ENCODE assay signal across 25 cellular contexts in the genomic region with DNA sequence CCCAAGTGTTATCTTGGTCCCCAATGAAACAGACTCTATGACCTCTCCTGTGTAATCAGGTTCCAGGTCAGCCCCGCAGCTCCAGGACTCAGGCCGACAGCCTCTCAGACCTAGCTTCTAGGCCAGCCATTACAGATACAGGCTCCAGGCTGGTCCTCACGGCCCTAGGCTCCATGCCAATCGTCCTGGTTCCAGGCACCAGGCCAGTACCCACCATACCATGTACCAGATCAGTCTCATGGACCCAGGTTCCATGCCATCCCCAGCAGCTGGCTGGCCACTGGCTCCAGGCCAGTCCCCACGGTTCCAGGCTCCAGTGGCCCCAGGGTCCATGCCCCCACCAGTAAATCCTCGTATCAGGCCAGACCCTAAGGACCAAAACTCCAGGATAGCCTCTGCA.
A peak's percentile ranks its signal among the peaks of the same experiment; 100 is the strongest.
DNase-seq lines count a peak whose midpoint lies in the region; ATAC-seq, FAIRE-seq and TF ChIP-seq lines count a peak whose summit lies in the region.
"Had no signal": no experiment of that assay in that cellular context is flagged by ENCODE, and none has a peak within 500 bp of the region (broad histone marks: within the 10 kb centered on the region; RNA-seq: fewer than 3 reads in every experiment).

No MANE protein-coding gene starts in this region.

- no peak for FAIRE-seq in kidney (lab: Jason Lieb, UNC)
- FAIRE-seq: A204.1, G401.6, GM12891, GM19239, HepG2 had no signal

- H3K4ac ChIP-seq in trophoblast cell (ENCODE audit: low read depth, low read length), result no peak overlapping the region

- H4K8ac ChIP-seq in trophoblast cell (ENCODE audit: low read depth, low read length), result no peak overlapping the region

- no peaks in the 10 kb centered on the region for H3K27me3 ChIP-seq in trophoblast cell (ENCODE audit: insufficient read depth, low read length)
- H3K27me3 ChIP-seq: BE2C had no signal

- no peaks in the 10 kb centered on the region for H3K4me1 Mint-ChIP-seq in stimulated activated memory B cell treated with anti-CD40 and anti-IgM and Interleukin-4, amounts not matched to agents 10 μg/mL and 1 μg/mL and 100 μg/mL, for 72 hours
- H3K4me1 Mint-ChIP-seq in progenitor cell of endocrine pancreas (ENCODE audit: low read depth), result no peaks in the 10 kb centered on the region
- H3K4me1 Mint-ChIP-seq: CD4-positive, CD25-positive, alpha-beta regulatory T cell; CD8-positive, alpha-beta memory T cell; IgD-negative memory B cell had no signal

- no peaks in the 10 kb centered on the region for H3K27me3 Mint-ChIP-seq in stimulated activated memory B cell treated with anti-CD40 and anti-IgM and Interleukin-4, amounts not matched to agents 10 μg/mL and 1 μg/mL and 100 μg/mL, for 72 hours
- no peaks in the 10 kb centered on the region for H3K27me3 Mint-ChIP-seq in progenitor cell of endocrine pancreas
- H3K27me3 Mint-ChIP-seq: CD4-positive, CD25-positive, alpha-beta regulatory T cell; IgD-negative memory B cell had no signal

- no peaks in the 10 kb centered on the region for H3K36me3 ChIP-seq in kidney (ENCODE audit: control insufficient read depth in 1 of 2, insufficient read depth in 2 of 2, low read length in 2 of 2)
- no peaks in the 10 kb centered on the region for H3K36me3 ChIP-seq in trophoblast cell (ENCODE audit: control insufficient read depth in 1 of 2, insufficient read depth in 2 of 2, low read length in 2 of 2)
- H3K36me3 ChIP-seq: BE2C had no signal

- H3K9me3 ChIP-seq in kidney (ENCODE audit: control insufficient read depth in 1 of 2, low read length in 2 of 2) (no peaks in the 10 kb centered on the region), trophoblast cell (ENCODE audit: insufficient read depth, low read depth, low read length) (no peaks in the 10 kb centered on the region)
- H3K9me3 ChIP-seq: BE2C had no signal

- H3K4me1 ChIP-seq in kidney (ENCODE audit: control insufficient read depth in 1 of 2, insufficient read depth in 1 of 2, low read depth in 1 of 2, low read length in 2 of 2) (no peaks in the 10 kb centered on the region), trophoblast cell (ENCODE audit: control insufficient read depth in 1 of 2, insufficient read depth in 2 of 2, low read length in 2 of 2) (no peaks in the 10 kb centered on the region)
- H3K4me1 ChIP-seq: BE2C had no signal

- H3K79me2 ChIP-seq in trophoblast cell (ENCODE audit: control insufficient read depth, insufficient read depth, low read length, poor library complexity), result no peaks in the 10 kb centered on the region

- H3K79me1 ChIP-seq in trophoblast cell (ENCODE audit: low read length), result no peaks in the 10 kb centered on the region

- H3K27ac Mint-ChIP-seq in stimulated activated memory B cell treated with anti-CD40 and anti-IgM and Interleukin-4, amounts not matched to agents 10 μg/mL and 1 μg/mL and 100 μg/mL, for 72 hours, result no peak overlapping the region
- no peak overlapping the region for H3K27ac Mint-ChIP-seq in progenitor cell of endocrine pancreas
- H3K27ac Mint-ChIP-seq: CD4-positive, CD25-positive, alpha-beta regulatory T cell; CD8-positive, alpha-beta memory T cell; IgD-negative memory B cell had no signal

- no peak overlapping the region for H3K4me3 Mint-ChIP-seq in stimulated activated memory B cell treated with anti-CD40 and anti-IgM and Interleukin-4, amounts not matched to agents 10 μg/mL and 1 μg/mL and 100 μg/mL, for 72 hours
- no peak overlapping the region for H3K4me3 Mint-ChIP-seq in progenitor cell of endocrine pancreas (ENCODE audit: low read depth)
- H3K4me3 Mint-ChIP-seq: CD4-positive, CD25-positive, alpha-beta regulatory T cell; IgD-negative memory B cell had no signal

- H4K12ac ChIP-seq in trophoblast cell (ENCODE audit: low read depth, low read length), result no peak overlapping the region

- H3K4me2 ChIP-seq in trophoblast cell (ENCODE audit: low read length), result no peak overlapping the region

- H3K36me3 Mint-ChIP-seq in stimulated activated memory B cell treated with anti-CD40 and anti-IgM and Interleukin-4, amounts not matched to agents 10 μg/mL and 1 μg/mL and 100 μg/mL, for 72 hours, result no peaks in the 10 kb centered on the region
- no peaks in the 10 kb centered on the region for H3K36me3 Mint-ChIP-seq in progenitor cell of endocrine pancreas (ENCODE audit: insufficient read depth)
- H3K36me3 Mint-ChIP-seq: CD4-positive, CD25-positive, alpha-beta regulatory T cell; CD8-positive, alpha-beta memory T cell; IgD-negative memory B cell had no signal

- DNase-seq in kidney (peak; percentile 41), trophoblast cell (no peak), NCI-H2107 treated with DMSO at 0.1 percent for 48 hours (lab: John Stamatoyannopoulos, UW; ENCODE audit: unreplicated experiment) (no peak), progenitor cell of endocrine pancreas (ENCODE audit: low spot score, unreplicated experiment) (no peak)
- DNase-seq: ACHN; BE2C; C1 segment of cervical spinal cord; CD4-positive, CD25-positive, alpha-beta regulatory T cell; CD8-positive, alpha-beta memory T cell; COR-L47; DMS 273 treated with DMSO at 0.1 percent for 48 hours; DMS53; DND-41; GOT3; H7 had no signal

- H3K9ac ChIP-seq in kidney (ENCODE audit: low read length in 2 of 2) (no peak overlapping the region), trophoblast cell (ENCODE audit: low read length) (no peak overlapping the region)

- ATAC-seq in stimulated activated memory B cell treated with anti-CD40 and anti-IgM and Interleukin-4, amounts not matched to agents 10 μg/mL and 1 μg/mL and 100 μg/mL, for 72 hours, result peak; percentile 20
- ATAC-seq in GM19463 (IDR thresholded peaks at IDR 0.05; ENCODE audit: unreplicated experiment), result no peak
- ATAC-seq in HG03139 (IDR thresholded peaks at IDR 0.05; ENCODE audit: unreplicated experiment), result no peak
- ATAC-seq: HCT116, HepG2 had no signal

- H3K4me3 ChIP-seq in kidney (ENCODE audit: low read length in 2 of 2) (no peak overlapping the region), trophoblast cell (ENCODE audit: low read depth, low read length) (peak overlapping the region; percentile 30)

- no peak overlapping the region for H2AK5ac ChIP-seq in trophoblast cell (ENCODE audit: low read length)

- H3K23ac ChIP-seq in trophoblast cell (ENCODE audit: low read length), result no peak overlapping the region

- H3K14ac ChIP-seq in trophoblast cell (ENCODE audit: low read length), result no peak overlapping the region

- no peak overlapping the region for H3K18ac ChIP-seq in trophoblast cell (ENCODE audit: low read length)

- H3K27ac ChIP-seq in kidney (ENCODE audit: low read depth in 2 of 2, low read length in 2 of 2), result no peak overlapping the region
- no peak overlapping the region for H3K27ac ChIP-seq in trophoblast cell (ENCODE audit: low read depth, low read length)

- no peak overlapping the region for H4K91ac ChIP-seq in trophoblast cell (ENCODE audit: low read depth, low read length)

- peaks cover 3% of the 10 kb centered on the region for H3K9me3 Mint-ChIP-seq in stimulated activated memory B cell treated with anti-CD40 and anti-IgM and Interleukin-4, amounts not matched to agents 10 μg/mL and 1 μg/mL and 100 μg/mL, for 72 hours
- no peaks in the 10 kb centered on the region for H3K9me3 Mint-ChIP-seq in progenitor cell of endocrine pancreas (ENCODE audit: low read depth)

- intact Hi-C loops in kidney (cut with DNase I), result no loop called here

- no peak overlapping the region for H2BK5ac ChIP-seq in trophoblast cell (ENCODE audit: low read depth, low read length, poor library complexity)

- H2BK12ac ChIP-seq in trophoblast cell (ENCODE audit: low read length), result no peak overlapping the region

- TF ChIP-seq CTCF in kidney (IDR thresholded peaks at IDR 0.05; ENCODE audit: borderline replicate concordance, extremely low read depth, insufficient read depth) (no peak), progenitor cell of endocrine pancreas (IDR thresholded peaks at IDR 0.05; ENCODE audit: unreplicated experiment) (no peak)

- H2AFZ ChIP-seq in trophoblast cell (ENCODE audit: insufficient read depth, low read length, poor library complexity), result no peak overlapping the region

- no CpG with 5 or more reads among the region's 6 CpGs for WGBS in trophoblast cell (ENCODE audit: extremely low coverage, insufficient coverage, insufficient read length)

- H2BK120ac ChIP-seq in trophoblast cell (ENCODE audit: insufficient read depth, low read length, poor library complexity), result no peak overlapping the region
